In the genomic region with DNA sequence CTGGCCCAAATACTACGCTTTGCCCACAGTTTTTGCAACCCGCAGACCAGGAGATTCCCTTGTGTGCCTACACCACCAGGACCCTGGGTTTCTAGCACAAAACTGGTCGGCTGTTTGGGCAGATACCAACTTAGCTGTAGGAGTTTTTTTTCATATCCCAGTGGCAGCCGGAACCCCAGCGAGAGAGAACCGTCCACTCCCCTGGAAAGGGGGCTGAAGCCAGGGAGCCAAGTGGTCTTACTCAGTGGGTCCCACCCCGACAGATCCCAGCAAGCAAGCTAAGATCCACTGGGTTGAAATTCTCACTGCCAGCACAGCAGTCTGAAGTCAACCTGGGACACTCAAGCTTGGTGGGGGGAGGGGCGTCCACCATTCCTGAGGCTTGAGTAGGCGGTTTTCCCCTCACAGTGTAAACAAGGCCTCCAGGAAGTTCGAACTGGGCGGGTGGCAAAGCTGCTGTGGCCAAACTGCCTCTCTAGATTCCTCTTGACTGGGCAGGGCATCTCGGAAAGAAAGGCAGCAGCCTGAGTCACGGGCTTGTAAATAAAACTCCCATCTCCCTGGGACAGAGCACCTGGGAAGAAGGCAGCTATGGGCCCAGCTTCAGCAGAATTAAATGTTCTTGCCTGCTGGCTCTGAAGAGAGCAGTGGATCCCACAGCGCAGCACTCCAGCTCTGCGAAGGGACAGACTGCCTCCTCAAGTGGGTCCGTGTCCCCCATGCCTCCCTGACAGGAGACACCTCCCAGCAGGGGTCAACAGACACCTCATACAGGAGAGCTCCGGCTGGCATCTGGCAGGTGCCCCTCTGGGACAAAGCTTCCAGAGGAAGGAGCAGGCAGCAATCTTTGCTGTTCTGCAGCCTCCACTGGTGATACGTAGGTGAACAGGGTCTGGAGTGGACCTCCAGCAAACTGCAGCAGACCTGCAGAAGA, we compare ENCODE assay signal across 8 cellular contexts.
DNase-seq lines count a peak whose midpoint lies in the region; ATAC-seq and TF ChIP-seq lines count a peak whose summit lies in the region.
"Not testable (repeated sequence)": the region's sequence is repeated elsewhere in the genome, so short reads cannot be mapped to it uniquely, and the experiment has no call there.

No MANE protein-coding gene starts in this region.

- not testable (repeated sequence) for TF ChIP-seq CTCF in activated B cell treated with CpG ODN at 0.5 μM for 24 hours (IDR thresholded peaks at IDR 0.05); epithelial cell of proximal tubule (conservative IDR thresholded peaks at IDR 0.05; ENCODE audit: low read depth, low read length); natural killer cell (IDR thresholded peaks at IDR 0.05); thoracic aorta (IDR thresholded peaks at IDR 0.05)

- H3K36me3 Mint-ChIP-seq in activated B cell treated with CpG ODN at 0.5 μM for 24 hours (ENCODE audit: low read depth), result peaks cover 74% of the 10 kb centered on the region
- peaks cover 10% of the 10 kb centered on the region for H3K36me3 Mint-ChIP-seq in natural killer cell

- H3K27me3 Mint-ChIP-seq in activated B cell treated with CpG ODN at 0.5 μM for 24 hours; natural killer cell (ENCODE audit: low read depth in 2 of 2): not testable (repeated sequence)

- CTCF ChIA-PET in activated B cell treated with CpG ODN at 0.5 μM for 24 hours (lab: Charles Lee), result not testable (repeated sequence)

- H3K4me1 Mint-ChIP-seq in activated B cell treated with CpG ODN at 0.5 μM for 24 hours (peaks cover 39% of the 10 kb centered on the region), natural killer cell (peaks cover 58% of the 10 kb centered on the region in 2 donors)

- not testable (repeated sequence) for H3K9me3 ChIP-seq in thoracic aorta

- H3K36me3 ChIP-seq in thoracic aorta, result not testable (repeated sequence)

- not testable (repeated sequence) for H3K27me3 ChIP-seq in thoracic aorta (replicated peaks; ENCODE audit: insufficient read depth)

- H3K9me3 Mint-ChIP-seq in activated B cell treated with CpG ODN at 0.5 μM for 24 hours, result peaks cover 11% of the 10 kb centered on the region
- not testable (repeated sequence) for H3K9me3 Mint-ChIP-seq in natural killer cell

- not testable (repeated sequence) for H3K4me3 ChIP-seq in epithelial cell of proximal tubule (ENCODE audit: low read depth, low read length); thoracic aorta

- not testable (repeated sequence) for ATAC-seq in activated B cell treated with CpG ODN at 0.5 μM for 24 hours (ENCODE audit: low read depth); natural killer cell
- peak; percentile 28 for ATAC-seq in thoracic aorta (ENCODE audit: insufficient number of reproducible peaks, low FRiP score, low read depth)

- POLR2A ChIA-PET in activated B cell treated with CpG ODN at 0.5 μM for 24 hours (lab: Charles Lee), result not testable (repeated sequence)

- H3K27ac ChIP-seq in thoracic aorta, result peak overlapping the region in 1 of 2 donors; percentile 6

- H3K27ac Mint-ChIP-seq in activated B cell treated with CpG ODN at 0.5 μM for 24 hours (peak overlapping the region; percentile 54), natural killer cell (peak overlapping the region; percentile 4 to 72)

- not testable (repeated sequence) for H3K4me3 Mint-ChIP-seq in activated B cell treated with CpG ODN at 0.5 μM for 24 hours, natural killer cell

- H3K4me1 ChIP-seq in thoracic aorta (ENCODE audit: control insufficient read depth in 1 of 2, low read depth in 2 of 2), result peaks cover 0 to 23% of the 10 kb centered on the region in 2 donors

- DNase-seq in CMK (ENCODE audit: low read depth) (peak; percentile 24), HPDE6-E6E7 (ENCODE audit: extremely low spot score) (peak; percentile 37), NCI-H510A treated with DMSO at 0.1 percent for 48 hours (lab: John Stamatoyannopoulos, UW) (peak; percentile 88), epithelial cell of proximal tubule (ENCODE audit: low read depth) (peak; percentile 92), iPS-NIHi11 (ENCODE audit: low spot score) (peak; percentile 11), thoracic aorta (ENCODE audit: low spot score) (peak; percentile 7)
- DNase-seq in activated B cell treated with CpG ODN at 0.5 μM for 24 hours, natural killer cell: not testable (repeated sequence)

- intact Hi-C loops in activated B cell treated with CpG ODN at 0.5 μM for 24 hours (cut with micrococcal nuclease); natural killer cell (cut with micrococcal nuclease): not testable (repeated sequence)
